ENCODE assay signal across 1 cellular context in the genomic region with DNA sequence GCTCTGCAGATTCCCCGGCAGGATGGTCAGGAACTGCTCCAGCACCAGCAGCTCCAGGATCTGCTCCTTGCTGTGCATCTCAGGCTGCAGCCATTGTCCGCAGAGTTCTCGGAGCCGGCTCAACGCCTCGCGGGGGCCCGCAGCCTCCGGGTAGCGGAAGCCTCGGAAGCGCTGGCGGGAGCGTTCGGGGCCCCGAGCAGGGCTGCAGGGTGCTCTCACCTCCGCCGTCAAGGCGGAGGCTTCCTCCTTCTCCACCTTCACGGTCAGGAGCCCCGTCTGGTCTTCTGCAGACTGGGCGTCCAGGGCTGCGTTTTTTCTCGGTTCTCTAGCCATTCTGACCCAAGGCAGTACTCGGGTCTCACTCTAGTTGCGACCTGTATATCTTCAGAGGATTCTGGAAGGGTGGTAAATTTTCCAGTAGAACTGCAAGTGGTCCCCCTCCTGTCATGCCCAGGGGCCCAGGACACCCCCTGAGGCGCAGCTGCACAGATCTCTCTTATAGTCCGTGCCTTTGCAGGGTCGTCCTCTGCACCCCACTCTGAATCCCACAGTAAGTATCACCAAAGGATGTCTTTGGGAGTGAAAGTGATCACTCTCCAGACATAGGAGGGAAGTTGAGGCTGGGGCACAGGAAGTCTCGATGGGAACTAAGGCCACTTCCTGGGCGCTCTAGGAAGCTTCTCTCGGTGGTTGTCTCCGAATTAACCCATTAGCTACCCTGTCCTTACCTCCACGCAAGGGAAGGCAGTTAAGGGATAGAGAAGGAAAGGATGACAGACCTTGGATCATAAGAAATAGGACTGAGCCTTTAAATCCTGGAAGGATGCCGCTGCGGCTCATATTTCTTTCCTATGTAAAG.
A peak's percentile ranks its signal among the peaks of the same experiment; 100 is the strongest.
TF ChIP-seq lines count a peak whose summit lies in the region.

Gene ZKSCAN4, minus strand, starts transcription at position 622 of the 859 bp plus-strand sequence. Its CDS starts 289 bp downstream, at position 333.

TF ChIP-seq in HepG2, 621 proteins besides CTCF, POLR2A, EP300 and RAD21 (continued from another document and continues in another):
- peak; percentile 90 for TF ChIP-seq PHF8 (CRISPR knock-in tag; IDR thresholded peaks at IDR 0.05)
- TF ChIP-seq ZFYVE20 (CRISPR knock-in tag; IDR thresholded peaks at IDR 0.05; ENCODE audit: borderline replicate concordance, low read depth) = no peak
- TF ChIP-seq, protein P1, sequence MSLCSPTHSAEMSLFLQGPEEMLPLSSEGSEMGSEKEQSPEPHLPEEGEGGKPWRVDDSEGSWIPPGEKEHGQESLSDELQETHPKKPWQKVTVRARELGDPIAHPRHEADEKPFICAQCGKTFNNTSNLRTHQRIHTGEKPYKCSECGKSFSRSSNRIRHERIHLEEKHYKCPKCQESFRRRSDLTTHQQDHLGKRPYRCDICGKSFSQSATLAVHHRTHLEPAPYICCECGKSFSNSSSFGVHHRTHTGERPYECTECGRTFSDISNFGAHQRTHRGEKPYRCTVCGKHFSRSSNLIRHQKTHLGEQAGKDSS (CRISPR knock-in tag; IDR thresholded peaks at IDR 0.05; ENCODE audit: borderline replicate concordance, low read depth) = no peak
- TF ChIP-seq FLYWCH1 (CRISPR knock-in tag; IDR thresholded peaks at IDR 0.05) = no peak
- no peak for TF ChIP-seq TCF12 (IDR thresholded peaks at IDR 0.05)
- TF ChIP-seq TCF12 (CRISPR knock-in tag; IDR thresholded peaks at IDR 0.05) = 0 out of 2 replicates have a peak, but pooled peaks have one; percentile 40
- TF ChIP-seq ARID4A (CRISPR knock-in tag; IDR thresholded peaks at IDR 0.05; ENCODE audit: borderline replicate concordance) = peak; percentile 95
- no peak for TF ChIP-seq NR3C1 (CRISPR knock-in tag; IDR thresholded peaks at IDR 0.05)
- TF ChIP-seq ZNF850 (CRISPR knock-in tag; conservative IDR thresholded peaks at IDR 0.05) = no peak
- no peak for TF ChIP-seq MAFF (IDR thresholded peaks at IDR 0.05; ENCODE audit: low read depth, low read length)
- no peak for TF ChIP-seq STAT5B (CRISPR knock-in tag; IDR thresholded peaks at IDR 0.05)
- no peak for TF ChIP-seq JUNB (CRISPR knock-in tag; IDR thresholded peaks at IDR 0.05; ENCODE audit: borderline replicate concordance)
- TF ChIP-seq ATF1 (CRISPR knock-in tag; IDR thresholded peaks at IDR 0.05) = no peak; the same call in 1 of the 2 replicates
- no peak for TF ChIP-seq NFIB (CRISPR knock-in tag; IDR thresholded peaks at IDR 0.05; ENCODE audit: borderline replicate concordance)
- TF ChIP-seq SIX4 (CRISPR knock-in tag; IDR thresholded peaks at IDR 0.05) = no peak; the same call in 1 of the 2 replicates
- peak; percentile 74; the same call in 1 of the 2 replicates for TF ChIP-seq ZNF800 (CRISPR knock-in tag; IDR thresholded peaks at IDR 0.05)
- TF ChIP-seq ZNF260 (CRISPR knock-in tag; IDR thresholded peaks at IDR 0.05; ENCODE audit: borderline replicate concordance, low read depth) = no peak
- 0 out of 2 replicates have a peak, but pooled peaks have one; percentile 51 for TF ChIP-seq MTF2 (CRISPR knock-in tag; IDR thresholded peaks at IDR 0.05; ENCODE audit: borderline replicate concordance)
- 0 out of 2 replicates have a peak, but pooled peaks have one; percentile 23 for TF ChIP-seq RARA (CRISPR knock-in tag; IDR thresholded peaks at IDR 0.05)
- TF ChIP-seq ZNF543 (CRISPR knock-in tag; IDR thresholded peaks at IDR 0.05) = no peak
- no peak for TF ChIP-seq HMGA1 (CRISPR knock-in tag; conservative IDR thresholded peaks at IDR 0.05)
- TF ChIP-seq ZUFSP (CRISPR knock-in tag; IDR thresholded peaks at IDR 0.05; ENCODE audit: borderline replicate concordance) = no peak
- TF ChIP-seq ZNF687 (CRISPR knock-in tag; IDR thresholded peaks at IDR 0.05) = peak; percentile 55; the same call in 1 of the 2 replicates
- TF ChIP-seq REPIN1 (CRISPR knock-in tag; IDR thresholded peaks at IDR 0.05; ENCODE audit: borderline replicate concordance, low read depth) = peak; percentile 88; the same call in 1 of the 2 replicates
- no peak for TF ChIP-seq ZBTB46 (CRISPR knock-in tag; IDR thresholded peaks at IDR 0.05; ENCODE audit: borderline replicate concordance)
- TF ChIP-seq ZBTB26 (CRISPR knock-in tag; IDR thresholded peaks at IDR 0.05; ENCODE audit: borderline replicate concordance) = no peak; the same call in 1 of the 2 replicates
- peak; percentile 85 for TF ChIP-seq GATAD2A (CRISPR knock-in tag; IDR thresholded peaks at IDR 0.05)
- peak; percentile 61; the same call in 1 of the 2 replicates for TF ChIP-seq RBFOX2 (IDR thresholded peaks at IDR 0.05; ENCODE audit: low read depth, low read length)
- no peak for TF ChIP-seq ZNF788 (CRISPR knock-in tag; IDR thresholded peaks at IDR 0.05; ENCODE audit: borderline replicate concordance)
- TF ChIP-seq ZNF138 (CRISPR knock-in tag; IDR thresholded peaks at IDR 0.05; ENCODE audit: low read depth) = no peak
- peak; percentile 68; the same call in 1 of the 2 replicates for TF ChIP-seq ZNF12 (CRISPR knock-in tag; IDR thresholded peaks at IDR 0.05)
- no peak; the same call in 1 of the 2 replicates for TF ChIP-seq ARHGAP35 (CRISPR knock-in tag; IDR thresholded peaks at IDR 0.05; ENCODE audit: borderline replicate concordance)
- no peak for TF ChIP-seq CREBL2 (CRISPR knock-in tag; IDR thresholded peaks at IDR 0.05; ENCODE audit: borderline replicate concordance)
- no peak for TF ChIP-seq ZNF296 (CRISPR knock-in tag; conservative IDR thresholded peaks at IDR 0.05)
- TF ChIP-seq HES4 (CRISPR knock-in tag; IDR thresholded peaks at IDR 0.05; ENCODE audit: borderline replicate concordance) = no peak
- TF ChIP-seq TBX2 (CRISPR knock-in tag; IDR thresholded peaks at IDR 0.05; ENCODE audit: borderline replicate concordance) = peak; percentile 10; the same call in 1 of the 2 replicates
- no peak for TF ChIP-seq CEBPB (IDR thresholded peaks at IDR 0.05; ENCODE audit: borderline replicate concordance, low read depth, low read length)
- TF ChIP-seq MTERF4 (CRISPR knock-in tag; IDR thresholded peaks at IDR 0.05) = peak; percentile 47; the same call in 1 of the 2 replicates
- no peak; the same call in 1 of the 2 replicates for TF ChIP-seq SALL2 (CRISPR knock-in tag; IDR thresholded peaks at IDR 0.05)
- no peak; the same call in 1 of the 2 replicates for TF ChIP-seq DMAP1 (CRISPR knock-in tag; IDR thresholded peaks at IDR 0.05)
- TF ChIP-seq ZSCAN30 (CRISPR knock-in tag; IDR thresholded peaks at IDR 0.05) = no peak
- no peak for TF ChIP-seq ZBTB20 (CRISPR knock-in tag; IDR thresholded peaks at IDR 0.05; ENCODE audit: borderline replicate concordance, low read depth)
